24 cellular contexts compared by ENCODE assay signal in genomic region chr4:87622303-87622702, GRCh38. TPM values are rescaled to one million over a fixed set of nuclear protein-coding genes. Genes with fewer than 3 reads are reported as not detected.
DNase-seq lines count a peak whose midpoint lies in the region; ATAC-seq and TF ChIP-seq lines count a peak whose summit lies in the region.
"Had no signal": no experiment of that assay in that cellular context is flagged by ENCODE, and none has a peak within 500 bp of the region (broad histone marks: within the 10 kb centered on the region; RNA-seq: fewer than 3 reads in every experiment).

No MANE protein-coding gene starts in this region.

- ATAC-seq in WTC11 (no peak), HG02588 (IDR thresholded peaks at IDR 0.05; ENCODE audit: unreplicated experiment) (no peak)
- ATAC-seq: GM12878 had no signal

- H3K36me3 Mint-ChIP-seq in WTC11 (no peaks in the 10 kb centered on the region), endodermal cell (ENCODE audit: low read depth) (no peaks in the 10 kb centered on the region), neural progenitor cell (no peaks in the 10 kb centered on the region)
- no peaks in the 10 kb centered on the region for H3K36me3 Mint-ChIP-seq in T-helper 2 cell treated with Interferon-gamma antibody and Interleukin-4, amounts not matched to agents 5 μg/mL and 100 μg/mL, for 36 hours (ENCODE audit: low read depth)
- H3K36me3 Mint-ChIP-seq: CD4-positive, CD25-positive, alpha-beta regulatory T cell; IgD-negative memory B cell had no signal

- no peak overlapping the region for H3K4me2 ChIP-seq in neural progenitor cell

- H3K4me3 Mint-ChIP-seq in WTC11 (no peak overlapping the region), endodermal cell (no peak overlapping the region), neural progenitor cell (no peak overlapping the region)
- H3K4me3 Mint-ChIP-seq in T-helper 2 cell treated with Interferon-gamma antibody and Interleukin-4, amounts not matched to agents 5 μg/mL and 100 μg/mL, for 36 hours: no peak overlapping the region
- H3K4me3 Mint-ChIP-seq: IgD-negative memory B cell had no signal

- TF ChIP-seq CTCF in WTC11 (IDR thresholded peaks at IDR 0.05) (no peak), endodermal cell (conservative IDR thresholded peaks at IDR 0.05) (no peak), neural progenitor cell (IDR thresholded peaks at IDR 0.05) (no peak), tibial artery (IDR thresholded peaks at IDR 0.05) (no peak)

- no peaks in the 10 kb centered on the region for H3K36me3 ChIP-seq in endodermal cell (ENCODE audit: control insufficient read depth, insufficient read depth, low read length)
- no peaks in the 10 kb centered on the region for H3K36me3 ChIP-seq in neural progenitor cell
- no peaks in the 10 kb centered on the region for H3K36me3 ChIP-seq in tibial artery

- peaks cover 4% of the 10 kb centered on the region for H3K4me1 Mint-ChIP-seq in WTC11
- peaks cover 6% of the 10 kb centered on the region for H3K4me1 Mint-ChIP-seq in endodermal cell
- H3K4me1 Mint-ChIP-seq in neural progenitor cell: no peaks in the 10 kb centered on the region
- H3K4me1 Mint-ChIP-seq in T-helper 2 cell treated with Interferon-gamma antibody and Interleukin-4, amounts not matched to agents 5 μg/mL and 100 μg/mL, for 36 hours (ENCODE audit: low read depth): no peaks in the 10 kb centered on the region
- H3K4me1 Mint-ChIP-seq: CD4-positive, CD25-positive, alpha-beta regulatory T cell; IgD-negative memory B cell had no signal

- H3K27ac Mint-ChIP-seq in WTC11 (no peak overlapping the region), endodermal cell (no peak overlapping the region), neural progenitor cell (no peak overlapping the region)
- no peak overlapping the region for H3K27ac Mint-ChIP-seq in T-helper 2 cell treated with Interferon-gamma antibody and Interleukin-4, amounts not matched to agents 5 μg/mL and 100 μg/mL, for 36 hours
- H3K27ac Mint-ChIP-seq: CD4-positive, CD25-positive, alpha-beta regulatory T cell; IgD-negative memory B cell had no signal

- H3K9me3 ChIP-seq in endodermal cell (ENCODE audit: control insufficient read depth, low read length) (no peaks in the 10 kb centered on the region), neural progenitor cell (ENCODE audit: low read depth) (no peaks in the 10 kb centered on the region), tibial artery (no peaks in the 10 kb centered on the region)
- H3K9me3 ChIP-seq: Caco-2 had no signal

- 76 to 79% methylated on average over 7 to 8 of the region's 8 CpGs for WGBS in endodermal cell (ENCODE audit: insufficient coverage in 1 of 2, insufficient read length in 1 of 2), 2 experiments

- no peak overlapping the region for H3K9ac ChIP-seq in endodermal cell (ENCODE audit: extremely low read depth, low read length, poor library complexity, severe bottlenecking)
- no peak overlapping the region for H3K9ac ChIP-seq in neural progenitor cell

- H3K27ac ChIP-seq in endodermal cell (ENCODE audit: low read depth, low read length) (no peak overlapping the region), neural progenitor cell (no peak overlapping the region), tibial artery (peak overlapping the region; percentile 83 to 89)

- H3K4me1 ChIP-seq in endodermal cell (ENCODE audit: control insufficient read depth, insufficient read depth, low read length): no peaks in the 10 kb centered on the region
- H3K4me1 ChIP-seq in neural progenitor cell: peaks cover 12% of the 10 kb centered on the region
- peaks cover 4 to 47% (median 17%) of the 10 kb centered on the region in 4 donors for H3K4me1 ChIP-seq in tibial artery
- H3K4me1 ChIP-seq: Caco-2 had no signal

- H2AFZ ChIP-seq in neural progenitor cell (replicated peaks): peak overlapping the region; percentile 77

- intact Hi-C loops in tibial artery (cut with DNase I; ENCODE audit: low total_unique reads): loop anchor here (10.0 kb wide), 1 partner anchor 48 kb away; no protein-coding TSS in a partner anchor

- no peaks in the 10 kb centered on the region for H3K27me3 Mint-ChIP-seq in WTC11 (ENCODE audit: low read depth)
- peaks cover 2% of the 10 kb centered on the region for H3K27me3 Mint-ChIP-seq in endodermal cell (ENCODE audit: insufficient read depth)
- H3K27me3 Mint-ChIP-seq in neural progenitor cell (ENCODE audit: insufficient read depth, low read depth): peaks cover 4% of the 10 kb centered on the region
- peaks cover 2% of the 10 kb centered on the region for H3K27me3 Mint-ChIP-seq in T-helper 2 cell treated with Interferon-gamma antibody and Interleukin-4, amounts not matched to agents 5 μg/mL and 100 μg/mL, for 36 hours (ENCODE audit: low read depth)
- H3K27me3 Mint-ChIP-seq: IgD-negative memory B cell had no signal

- H3K27me3 ChIP-seq in endodermal cell (ENCODE audit: control insufficient read depth, insufficient read depth, low read length, poor library complexity, severe bottlenecking) (no peaks in the 10 kb centered on the region), neural progenitor cell (no peaks in the 10 kb centered on the region), tibial artery (no peaks in the 10 kb centered on the region)

- DNase-seq in WTC11 (ENCODE audit: low spot score): peak; percentile 43
- peak; percentile 61 for DNase-seq in endodermal cell
- DNase-seq in neural progenitor cell (ENCODE audit: low spot score): peak; percentile 37
- DNase-seq in tibial artery: no peak
- no peak for DNase-seq in NCI-H2081 treated with DMSO at 0.1 percent for 48 hours (lab: John Stamatoyannopoulos, UW)
- DNase-seq in T-helper 2 cell treated with Interferon-gamma antibody and Interleukin-4, amounts not matched to agents 5 μg/mL and 100 μg/mL, for 36 hours (ENCODE audit: low spot score): no peak
- no peak for DNase-seq in stimulated activated CD4-positive, alpha-beta T cell treated with anti-CD3 and anti-CD28 coated beads, Interleukin-12 subunit alpha, Interleukin-12 subunit beta, amount 100 ng/mL, for 4 hours
- DNase-seq: Caco-2; CD4-positive, CD25-positive, alpha-beta regulatory T cell; DMS 273 treated with DMSO at 0.1 percent for 48 hours; DMS79 treated with DMSO at 0.1 percent for 48 hours; NCI-H1105; NCI-H146; NCI-H2029 treated with DMSO at 0.1 percent for 48 hours; NCI-H2171 treated with DMSO at 0.1 percent for 48 hours; NCI-H526; Right ventricle myocardium superior had no signal

- no peaks in the 10 kb centered on the region for H4K20me1 ChIP-seq in neural progenitor cell (ENCODE audit: low read depth)

- H3K4me3 ChIP-seq in endodermal cell (ENCODE audit: low read length): no peak overlapping the region
- no peak overlapping the region for H3K4me3 ChIP-seq in neural progenitor cell
- H3K4me3 ChIP-seq in tibial artery: no peak overlapping the region
- H3K4me3 ChIP-seq: GM12878 had no signal

- POLR2A ChIA-PET in WTC11 (lab: Charles Lee): no interaction called here

- H3F3A ChIP-seq in neural progenitor cell (ENCODE audit: low read depth): no peaks in the 10 kb centered on the region

- peaks cover 9% of the 10 kb centered on the region for H3K9me3 Mint-ChIP-seq in WTC11
- peaks cover 3% of the 10 kb centered on the region for H3K9me3 Mint-ChIP-seq in endodermal cell
- H3K9me3 Mint-ChIP-seq in neural progenitor cell: no peaks in the 10 kb centered on the region
- no peaks in the 10 kb centered on the region for H3K9me3 Mint-ChIP-seq in T-helper 2 cell treated with Interferon-gamma antibody and Interleukin-4, amounts not matched to agents 5 μg/mL and 100 μg/mL, for 36 hours

- no peaks in the 10 kb centered on the region for H3K79me2 ChIP-seq in neural progenitor cell (ENCODE audit: low read depth)

- CTCF ChIA-PET in WTC11 (lab: Charles Lee): no interaction called here

TF ChIP-seq in WTC11, 78 proteins besides CTCF, POLR2A, EP300 and RAD21 (continues in another document):
- no peak for TF ChIP-seq ZNF281 (CRISPR knock-in tag; IDR thresholded peaks at IDR 0.05)
- no peak for TF ChIP-seq ATF1 (CRISPR knock-in tag; IDR thresholded peaks at IDR 0.05)
- TF ChIP-seq SOX15 (CRISPR knock-in tag; IDR thresholded peaks at IDR 0.05): no peak
- no peak for TF ChIP-seq JUN (CRISPR knock-in tag; IDR thresholded peaks at IDR 0.05)
- no peak for TF ChIP-seq ZBTB43 (CRISPR knock-in tag; IDR thresholded peaks at IDR 0.05)
- no peak for TF ChIP-seq ZNF121 (CRISPR knock-in tag; IDR thresholded peaks at IDR 0.05)

RNA-seq across cellular contexts. Expression of gene DSPP, which starts 14.0 kb away (rescaled TPM):
- total RNA-seq in WTC11 (2021): not detected in 3 replicates
- total RNA-seq in endodermal cell: not detected
- not detected for polyA plus RNA-seq in endodermal cell (2013, experiment 1 of 2)
- not detected for polyA plus RNA-seq in endodermal cell (2013, experiment 2 of 2)
- total RNA-seq in neural progenitor cell (ENCODE audit: low replicate concordance): 0.21 TPM in 1 of 2 replicates, not detected in the other
- total RNA-seq: A673; Caco-2; CD4-positive, CD25-positive, alpha-beta regulatory T cell; GM12878; H4; Right ventricle myocardium superior; SK-MEL-5 had no signal
- polyA plus RNA-seq: BJ; CD4-positive, CD25-positive, alpha-beta regulatory T cell; GM12878; IgD-negative memory B cell had no signal

RNA-seq across cellular contexts. Expression of gene DMP1, which starts 27.8 kb away (rescaled TPM):
- total RNA-seq in WTC11 (2021) (0.11 TPM in 1 of 3 replicates, not detected in the others), endodermal cell (under 1 TPM in 1 of 2 donors, not detected in 1; 0.09 TPM), neural progenitor cell (ENCODE audit: low replicate concordance) (not detected in 2 replicates)
- not detected for polyA plus RNA-seq in endodermal cell (2013, experiment 1 of 2)
- not detected for polyA plus RNA-seq in endodermal cell (2013, experiment 2 of 2)
- total RNA-seq: A673; Caco-2; CD4-positive, CD25-positive, alpha-beta regulatory T cell; GM12878; H4; Right ventricle myocardium superior; SK-MEL-5 had no signal
- polyA plus RNA-seq: BJ; CD4-positive, CD25-positive, alpha-beta regulatory T cell; GM12878; IgD-negative memory B cell had no signal

Comparison
In these comparisons a context has a peak if more than half of its experiments do, and no peak if none do; other contexts are left out.
1. DNase-seq: peak in WTC11 (single experiment), endodermal cell (single experiment) and neural progenitor cell (single experiment); none in tibial artery (0 of 2), NCI-H2081 treated with DMSO at 0.1 percent for 48 hours (single experiment), T-helper 2 cell treated with Interferon-gamma antibody and Interleukin-4, amounts not matched to agents 5 μg/mL and 100 μg/mL, for 36 hours (single experiment) and stimulated activated CD4-positive, alpha-beta T cell treated with anti-CD3 and anti-CD28 coated beads, Interleukin-12 subunit alpha, Interleukin-12 subunit beta, amount 100 ng/mL, for 4 hours (single experiment).
2. H3K27ac ChIP-seq: peak in tibial artery (2 of 2); none in endodermal cell (single experiment) and neural progenitor cell (single experiment).